Comparison of ENCODE assay signal across 8 cellular contexts in genomic region chr11:57424802-57425564, GRCh38. TPM values are rescaled to one million over a fixed set of nuclear protein-coding genes. Genes with fewer than 3 reads are reported as not detected.
A peak's percentile ranks its signal among the peaks of the same experiment; 100 is the strongest.
DNase-seq lines count a peak whose midpoint lies in the region; ATAC-seq and TF ChIP-seq lines count a peak whose summit lies in the region.

No MANE protein-coding gene starts in this region.

- H3K79me1 ChIP-seq in H9 (ENCODE audit: insufficient read depth, low read depth, low read length, poor library complexity, severe bottlenecking) = no peaks in the 10 kb centered on the region

- H3T11ph ChIP-seq in H9 (ENCODE audit: low read length) = no peak overlapping the region

- H4K5ac ChIP-seq in H9 (ENCODE audit: insufficient read length, low read depth, low read length) = no peak overlapping the region

- WGBS in H9 (ENCODE audit: extremely low coverage, insufficient read length, low lambda C conversion rate) = no CpG with 5 or more reads among the region's 15 CpGs

- peak overlapping the region; percentile 95 for H3K27ac Mint-ChIP-seq in activated CD8-positive, alpha-beta T cell treated with anti-CD3 and anti-CD28 coated beads for 36 hours
- H3K27ac Mint-ChIP-seq in effector memory CD8-positive, alpha-beta T cell = peak overlapping the region; percentile 91 to 96
- H3K27ac Mint-ChIP-seq in natural killer cell (peak overlapping the region; percentile 79 to 90), H9 (no peak overlapping the region; a peak in 1 of 7 replicates)

- DNase-seq in NCI-H226 = peak; percentile 99
- peak; percentile 97 for DNase-seq in activated CD8-positive, alpha-beta T cell treated with anti-CD3 and anti-CD28 coated beads for 36 hours
- DNase-seq in effector memory CD8-positive, alpha-beta T cell = peak; percentile 78 to 83 (median 81)
- DNase-seq in natural killer cell = peak; percentile 77
- DNase-seq in stimulated activated naive CD4-positive, alpha-beta T cell treated with Interleukin-2 at 50 U/mL for 16 hours (lab: John Stamatoyannopoulos, UW) = peak; percentile 91
- DNase-seq in H9 = no peak

- peaks cover 72% of the 10 kb centered on the region for H3K36me3 Mint-ChIP-seq in activated CD8-positive, alpha-beta T cell treated with anti-CD3 and anti-CD28 coated beads for 36 hours (ENCODE audit: low read depth)
- peaks cover 24% of the 10 kb centered on the region for H3K36me3 Mint-ChIP-seq in effector memory CD8-positive, alpha-beta T cell (ENCODE audit: insufficient read depth)
- H3K36me3 Mint-ChIP-seq in natural killer cell (no peaks in the 10 kb centered on the region), H9 (ENCODE audit: insufficient read depth in 1 of 3, low read depth in 3 of 3) (peaks cover 11 to 23% (median 21%) of the 10 kb centered on the region in 3 experiments)

- intact Hi-C loops in activated CD8-positive, alpha-beta T cell treated with anti-CD3 and anti-CD28 coated beads for 36 hours (cut with micrococcal nuclease) = loop anchor here (2.0 kb wide), 1 partner anchor 18 kb away; no protein-coding TSS in a partner anchor
- intact Hi-C loops in natural killer cell (cut with micrococcal nuclease) = loop anchor here (5.0 kb wide), 1 partner anchor 88 kb away; the partner anchor contains the start of genes P2RX3 and SSRP1

- POLR2A ChIA-PET in activated CD8-positive, alpha-beta T cell treated with anti-CD3 and anti-CD28 coated beads for 36 hours (lab: Charles Lee) = interaction anchor here (0.8 to 15.1 kb wide), 15 partner anchors 9 to 1150 kb away, joined by 3 to 264 read pairs (median 4); partner anchors contain the start of genes LPXN, RTN4RL2, SLC43A1 and UBE2L6

- H2BK5ac ChIP-seq in H9 (ENCODE audit: insufficient read length, low read length) = no peak overlapping the region

- H3K4me2 ChIP-seq in H9 (ENCODE audit: insufficient read depth, insufficient read length, low read length) = no peak overlapping the region

- TF ChIP-seq CTCF in activated CD8-positive, alpha-beta T cell treated with anti-CD3 and anti-CD28 coated beads for 36 hours (IDR thresholded peaks at IDR 0.05) = no peak
- no peak for TF ChIP-seq CTCF in natural killer cell (IDR thresholded peaks at IDR 0.05)
- TF ChIP-seq CTCF in H9 (conservative IDR thresholded peaks at IDR 0.05) = no peak

- peaks cover 50% of the 10 kb centered on the region for H3K4me1 Mint-ChIP-seq in activated CD8-positive, alpha-beta T cell treated with anti-CD3 and anti-CD28 coated beads for 36 hours (ENCODE audit: low read depth)
- peaks cover 53 to 56% of the 10 kb centered on the region in 2 donors for H3K4me1 Mint-ChIP-seq in effector memory CD8-positive, alpha-beta T cell (ENCODE audit: low read depth in 2 of 2)
- peaks cover 54 to 65% of the 10 kb centered on the region in 2 donors for H3K4me1 Mint-ChIP-seq in natural killer cell
- peaks cover 24 to 33% of the 10 kb centered on the region in 2 experiments for H3K4me1 Mint-ChIP-seq in H9

- no peaks in the 10 kb centered on the region for H3K27me3 Mint-ChIP-seq in activated CD8-positive, alpha-beta T cell treated with anti-CD3 and anti-CD28 coated beads for 36 hours
- no peaks in the 10 kb centered on the region for H3K27me3 Mint-ChIP-seq in effector memory CD8-positive, alpha-beta T cell
- H3K27me3 Mint-ChIP-seq in natural killer cell (ENCODE audit: low read depth in 2 of 2) (peaks cover 0 to 7% of the 10 kb centered on the region in 2 donors), H9 (ENCODE audit: low read depth) (peaks cover 42% of the 10 kb centered on the region)

- no peak overlapping the region for H3K9ac ChIP-seq in H9 (ENCODE audit: extremely low read depth, insufficient read length, low read length)

- no peak overlapping the region for H3K23ac ChIP-seq in H9 (ENCODE audit: insufficient read length, low read depth, low read length)

- H2BK12ac ChIP-seq in H9 (ENCODE audit: insufficient read length, low read depth, low read length) = no peak overlapping the region

- peaks cover 3% of the 10 kb centered on the region; the same call in 1 of the 2 replicates for H3K27me3 ChIP-seq in H9 (ENCODE audit: insufficient read depth, low read length)

- no peak overlapping the region for H2BK15ac ChIP-seq in H9 (ENCODE audit: low read depth, low read length)

- no peak overlapping the region for H4K91ac ChIP-seq in H9 (ENCODE audit: insufficient read length, low read depth, low read length)

- H4K20me1 ChIP-seq in H9 (ENCODE audit: control insufficient read depth, insufficient read depth, insufficient read length) = no peaks in the 10 kb centered on the region

- no peak overlapping the region for H2BK20ac ChIP-seq in H9 (ENCODE audit: low read depth, low read length, poor library complexity, severe bottlenecking)

- peaks cover 2% of the 10 kb centered on the region; the same call in 1 of the 2 replicates for H3K4me1 ChIP-seq in H9 (ENCODE audit: insufficient read depth, low read length)

- H2AFZ ChIP-seq in H9 (ENCODE audit: low read length) = no peak overlapping the region

- H3K14ac ChIP-seq in H9 (ENCODE audit: insufficient read depth, low read length) = no peak overlapping the region

- H2AK5ac ChIP-seq in H9 (ENCODE audit: insufficient read length, low read length) = no peak overlapping the region

- H3K18ac ChIP-seq in H9 (ENCODE audit: insufficient read length, low read depth, low read length) = no peak overlapping the region

- CTCF ChIA-PET in activated CD8-positive, alpha-beta T cell treated with anti-CD3 and anti-CD28 coated beads for 36 hours (lab: Charles Lee) = interaction anchor here (0.7 to 7.1 kb wide), 11 partner anchors 17 to 142 kb away, joined by 3 to 84 read pairs (median 4); partner anchors contain the start of gene UBE2L6

- H4K8ac ChIP-seq in H9 (replicated peaks; ENCODE audit: insufficient read length, low read depth, low read length) = no peak overlapping the region

- no peak overlapping the region for H3K4ac ChIP-seq in H9 (ENCODE audit: low read depth, low read length)

- H2BK120ac ChIP-seq in H9 (ENCODE audit: low read depth, low read length, poor library complexity, severe bottlenecking) = no peak overlapping the region

- H3K9me3 ChIP-seq in H9 (ENCODE audit: control insufficient read depth, low read depth, low read length) = no peaks in the 10 kb centered on the region

- ATAC-seq in HG02571 (IDR thresholded peaks at IDR 0.05; ENCODE audit: unreplicated experiment) (peak; percentile 88), natural killer cell (peak; percentile 80 to 92 (median 86))
- ATAC-seq in activated CD8-positive, alpha-beta T cell treated with anti-CD3 and anti-CD28 coated beads for 36 hours = peak; percentile 89
- ATAC-seq in effector memory CD8-positive, alpha-beta T cell (replicated peaks) = peak; percentile 89

- H3K27ac ChIP-seq in H9 (ENCODE audit: insufficient read length, low read depth, low read length) = no peak overlapping the region

- peaks cover 6% of the 10 kb centered on the region for H3K23me2 ChIP-seq in H9 (ENCODE audit: insufficient read length, low read depth, low read length, poor library complexity, severe bottlenecking)

- H3K56ac ChIP-seq in H9 (ENCODE audit: insufficient read length, low read depth, low read length) = no peak overlapping the region

- peak overlapping the region; percentile 92 for H3K4me3 Mint-ChIP-seq in activated CD8-positive, alpha-beta T cell treated with anti-CD3 and anti-CD28 coated beads for 36 hours
- H3K4me3 Mint-ChIP-seq in effector memory CD8-positive, alpha-beta T cell = peak overlapping the region; percentile 79 to 92
- H3K4me3 Mint-ChIP-seq in natural killer cell = peak overlapping the region; percentile 71
- H3K4me3 Mint-ChIP-seq in H9 = peak overlapping the region in 1 of 2 experiments; percentile 31; a peak in 1 of 5 replicates

- TF ChIP-seq POLR2A in GM15510 (IDR thresholded peaks at IDR 0.05; ENCODE audit: borderline replicate concordance, extremely low read depth, insufficient read length) = peak; percentile 47

- no peaks in the 10 kb centered on the region for H3K9me3 Mint-ChIP-seq in activated CD8-positive, alpha-beta T cell treated with anti-CD3 and anti-CD28 coated beads for 36 hours
- no peaks in the 10 kb centered on the region for H3K9me3 Mint-ChIP-seq in effector memory CD8-positive, alpha-beta T cell
- H3K9me3 Mint-ChIP-seq in natural killer cell (no peaks in the 10 kb centered on the region), H9 (no peaks in the 10 kb centered on the region)

- H3K79me2 ChIP-seq in H9 (ENCODE audit: insufficient read depth, low read length) = no peaks in the 10 kb centered on the region

RNA-seq across cellular contexts. Expression of gene SLC43A3, which starts 1.9 kb away (rescaled TPM):
- 100 to 1,000 TPM; 294 to 300 TPM for total RNA-seq in activated CD8-positive, alpha-beta T cell treated with anti-CD3 and anti-CD28 coated beads for 36 hours
- total RNA-seq in natural killer cell (10 to 100 TPM; 17.0 to 22.2 (median 20.7) TPM), H9 (2021) (21.4 and 21.9 TPM in 2 replicates)

RNA-seq across cellular contexts. Expression of gene PRG2, which starts 34.5 kb away (rescaled TPM):
- 1 to 10 TPM in 1 of 2 experiments, under 1 TPM in 1; 0.43 to 2.3 TPM for total RNA-seq in activated CD8-positive, alpha-beta T cell treated with anti-CD3 and anti-CD28 coated beads for 36 hours
- total RNA-seq in natural killer cell (1 to 10 TPM in 2 of 3 donors, not detected in 1; 1.2 to 2.4 TPM), H9 (2021) (0.31 TPM in 1 of 2 replicates, not detected in the other)

RNA-seq across cellular contexts. Expression of gene RTN4RL2, which starts 35.3 kb away (rescaled TPM):
- under 1 TPM; 0.23 to 0.27 TPM for total RNA-seq in activated CD8-positive, alpha-beta T cell treated with anti-CD3 and anti-CD28 coated beads for 36 hours
- total RNA-seq in natural killer cell = under 1 TPM; 0.38 to 0.61 (median 0.48) TPM
- 7.0 and 7.1 TPM in 2 replicates for total RNA-seq in H9 (2021)

RNA-seq across cellular contexts. Expression of gene PRG3, which starts 44.0 kb away (rescaled TPM):
- not detected for total RNA-seq in activated CD8-positive, alpha-beta T cell treated with anti-CD3 and anti-CD28 coated beads for 36 hours
- not detected for total RNA-seq in natural killer cell
- total RNA-seq in H9 (2021) = not detected in 2 replicates

Comparison
In these comparisons a context has a peak if more than half of its experiments do, and no peak if none do; other contexts are left out.
1. H3K27ac Mint-ChIP-seq: peak in activated CD8-positive, alpha-beta T cell treated with anti-CD3 and anti-CD28 coated beads for 36 hours (single experiment), effector memory CD8-positive, alpha-beta T cell (2 of 2) and natural killer cell (2 of 2); none in H9 (0 of 3).
2. RNA of gene SLC43A3, which starts 1.9 kb away (total RNA-seq): 294 to 300 TPM in activated CD8-positive, alpha-beta T cell treated with anti-CD3 and anti-CD28 coated beads for 36 hours; 21.4 to 21.9 TPM in H9 and 17.0 to 22.2 TPM in natural killer cell; every median in the first group is over 10 times any median in the second.
3. Peak in every context shown above with its lines, with median percentiles within 50 percentile points of each other: ATAC-seq.